In the genomic region with DNA sequence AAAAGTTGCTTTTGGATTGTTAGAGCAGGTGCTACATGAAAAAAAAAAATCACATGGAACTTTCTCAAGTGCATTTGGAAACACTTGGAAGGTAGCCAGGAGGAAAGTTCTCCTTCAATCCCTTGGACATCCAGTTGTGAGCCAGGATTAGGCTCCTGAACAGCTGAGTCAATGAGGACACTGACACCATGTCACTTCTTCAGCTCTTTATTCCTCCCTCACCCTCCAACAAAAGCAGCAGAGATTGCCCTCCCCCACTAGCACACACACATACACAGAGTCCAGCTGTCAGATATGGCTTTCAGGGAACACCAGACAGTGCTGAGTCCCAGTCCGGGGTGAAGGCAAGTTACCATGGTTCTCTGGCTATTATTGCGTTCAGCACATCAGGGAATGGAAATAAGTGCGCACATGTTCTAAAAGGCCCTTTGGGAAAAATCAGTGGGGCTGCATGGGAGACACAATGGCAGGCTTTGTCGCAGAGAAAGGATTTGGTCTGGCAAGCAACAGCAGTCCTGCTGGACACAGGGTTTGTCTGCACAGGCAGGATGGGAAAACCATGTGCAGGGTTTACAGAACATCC, we compare ENCODE assay signal across 10 cellular contexts.
A peak's percentile ranks its signal among the peaks of the same experiment; 100 is the strongest.
DNase-seq lines count a peak whose midpoint lies in the region; ATAC-seq and TF ChIP-seq lines count a peak whose summit lies in the region.
"Had no signal": no experiment of that assay in that cellular context is flagged by ENCODE, and none has a peak within 500 bp of the region (broad histone marks: within the 10 kb centered on the region; RNA-seq: fewer than 3 reads in every experiment).

No MANE protein-coding gene starts in this region.

- no peak overlapping the region for H2AFZ ChIP-seq in neural cell (ENCODE audit: low read depth, low read length)

- peaks cover 3% of the 10 kb centered on the region for H3K4me1 Mint-ChIP-seq in activated naive CD8-positive, alpha-beta T cell treated with anti-CD3 and anti-CD28 coated beads for 36 hours

- no peaks in the 10 kb centered on the region for H3K36me3 ChIP-seq in neural cell (ENCODE audit: insufficient read depth, low read length)

- no peaks in the 10 kb centered on the region for H3K9me3 Mint-ChIP-seq in activated naive CD8-positive, alpha-beta T cell treated with anti-CD3 and anti-CD28 coated beads for 36 hours

- no peak overlapping the region for H3K4me2 ChIP-seq in neural cell (ENCODE audit: low read length)

- DNase-seq in COLO668 (lab: John Stamatoyannopoulos, UW; ENCODE audit: unreplicated experiment) (peak; percentile 26), NCI-H526 (lab: John Stamatoyannopoulos, UW) (peak; percentile 60 to 75), fibroblast of gingiva (ENCODE audit: low read depth) (peak; percentile 28), HuH-7.5 (ENCODE audit: low spot score) (no peak), NAMALWA (ENCODE audit: low spot score) (no peak)
- DNase-seq in activated naive CD8-positive, alpha-beta T cell treated with anti-CD3 and anti-CD28 coated beads for 36 hours: no peak

- peak; percentile 41 for TF ChIP-seq RAD21 in neural cell (conservative IDR thresholded peaks at IDR 0.05)

- no peaks in the 10 kb centered on the region for H4K20me1 ChIP-seq in neural cell (ENCODE audit: insufficient read depth)

- no peaks in the 10 kb centered on the region for H3K79me2 ChIP-seq in neural cell (replicated peaks; ENCODE audit: insufficient read depth, low read length)

- peak overlapping the region; percentile 31 for H3K4me3 ChIP-seq in neural cell (ENCODE audit: low read length)
- H3K4me3 ChIP-seq: skin epidermis had no signal

- H3K9me3 ChIP-seq in neural cell (ENCODE audit: low read length): no peaks in the 10 kb centered on the region
- H3K9me3 ChIP-seq: Caco-2 had no signal

- ATAC-seq in GM19455 (IDR thresholded peaks at IDR 0.05; ENCODE audit: unreplicated experiment): no peak

- H3K9me2 ChIP-seq in neural cell (ENCODE audit: insufficient read depth, low read length): no peaks in the 10 kb centered on the region

- H3K27me3 ChIP-seq in neural cell (ENCODE audit: insufficient read depth, low read depth, low read length): no peaks in the 10 kb centered on the region

- H3K9ac ChIP-seq in neural cell (ENCODE audit: low read length): no peak overlapping the region

- no peak for TF ChIP-seq CTCF in neural cell (IDR thresholded peaks at IDR 0.05; ENCODE audit: poor library complexity, severe bottlenecking)

- H3K27me3 Mint-ChIP-seq in activated naive CD8-positive, alpha-beta T cell treated with anti-CD3 and anti-CD28 coated beads for 36 hours: peaks cover 4% of the 10 kb centered on the region

- TF ChIP-seq EP300 in neural cell (conservative IDR thresholded peaks at IDR 0.05; ENCODE audit: poor library complexity, severe bottlenecking): peak; percentile 25

- H3K4me3 Mint-ChIP-seq in activated naive CD8-positive, alpha-beta T cell treated with anti-CD3 and anti-CD28 coated beads for 36 hours: no peak overlapping the region

- H3K27ac ChIP-seq in neural cell (ENCODE audit: low read length): no peak overlapping the region

- H3K36me3 Mint-ChIP-seq in activated naive CD8-positive, alpha-beta T cell treated with anti-CD3 and anti-CD28 coated beads for 36 hours: no peaks in the 10 kb centered on the region

- no peak overlapping the region for H3K27ac Mint-ChIP-seq in activated naive CD8-positive, alpha-beta T cell treated with anti-CD3 and anti-CD28 coated beads for 36 hours

- H3F3A ChIP-seq in neural cell (ENCODE audit: insufficient read depth, low read length, poor library complexity, severe bottlenecking): peaks cover 4% of the 10 kb centered on the region

TF ChIP-seq in neural cell, 6 proteins besides CTCF, POLR2A, EP300 and RAD21:
- TF ChIP-seq EZH2 (IDR thresholded peaks at IDR 0.05; ENCODE audit: borderline replicate concordance, insufficient read depth, low read length, poor library complexity, severe bottlenecking): no peak
- TF ChIP-seq POLR2AphosphoS5 (IDR thresholded peaks at IDR 0.05): peak; percentile 9
- TF ChIP-seq SMC3 (conservative IDR thresholded peaks at IDR 0.05; ENCODE audit: poor library complexity): peak; percentile 34
- peak; percentile 27 for TF ChIP-seq REST (IDR thresholded peaks at IDR 0.05; ENCODE audit: borderline replicate concordance)

Comparison
In these comparisons a context has a peak if more than half of its experiments do, and no peak if none do; other contexts are left out.
1. DNase-seq: peak in COLO668 (single experiment), NCI-H526 (2 of 2) and fibroblast of gingiva (single experiment); none in HuH-7.5 (single experiment), activated naive CD8-positive, alpha-beta T cell treated with anti-CD3 and anti-CD28 coated beads for 36 hours (single experiment) and NAMALWA (single experiment).